In genomic region chr20:41138217-41138526, GRCh38 we compare ENCODE assay signal across 9 cellular contexts. TPM values are rescaled to one million over a fixed set of nuclear protein-coding genes. Genes with fewer than 3 reads are reported as not detected.
DNase-seq lines count a peak whose midpoint lies in the region; ATAC-seq, FAIRE-seq and TF ChIP-seq lines count a peak whose summit lies in the region.
"Had no signal": no experiment of that assay in that cellular context is flagged by ENCODE, and none has a peak within 500 bp of the region (broad histone marks: within the 10 kb centered on the region; RNA-seq: fewer than 3 reads in every experiment).

No MANE protein-coding gene starts in this region.

- intact Hi-C loops in CD8-positive, alpha-beta T cell (cut with DNase I, micrococcal nuclease) = loop anchor here (1.0 to 10.0 kb wide), 5 partner anchors 19 to 554 kb away; partner anchors contain the start of gene CHD6 (in 2 of the 2)
- intact Hi-C loops in PC-9 (cut with micrococcal nuclease; ENCODE audit: unreplicated experiment) = no loop called here
- intact Hi-C loops in endothelial cell of umbilical vein (cut with micrococcal nuclease) = loop anchor here (1.0 to 5.0 kb wide), 2 partner anchors 202 to 479 kb away; partner anchors contain the start of genes CHD6 and LPIN3

- H3K4ac ChIP-seq in neuronal stem cell (ENCODE audit: low read length) = no peak overlapping the region

- no peaks in the 10 kb centered on the region for H3K9me3 ChIP-seq in CD8-positive, alpha-beta T cell (ENCODE audit: low read length)
- H3K9me3 ChIP-seq in PC-9 (ENCODE audit: insufficient read depth, low read depth) (no peaks in the 10 kb centered on the region), endothelial cell of umbilical vein (replicated peaks; ENCODE audit: control insufficient read depth, insufficient read depth, low read length) (no peaks in the 10 kb centered on the region), neuronal stem cell (replicated peaks in 1 of 2; ENCODE audit: control insufficient read depth in 2 of 2, insufficient read depth in 1 of 2, low read depth in 1 of 2, low read length in 2 of 2) (no peaks in the 10 kb centered on the region)

- DNase-seq in CD8-positive, alpha-beta T cell = peak in 1 of 7 experiments; percentile 36
- DNase-seq in PC-9 = no peak
- DNase-seq in endothelial cell of umbilical vein (ENCODE audit: low read depth, low spot score) = no peak
- DNase-seq in neuronal stem cell (ENCODE audit: low spot score) = no peak
- no peak for DNase-seq in OCI-M1 (lab: John Stamatoyannopoulos, UW)
- no peak for DNase-seq in NCI-H2196 treated with DMSO at 0.1 percent for 48 hours (lab: John Stamatoyannopoulos, UW; ENCODE audit: unreplicated experiment)

- H3K27ac Mint-ChIP-seq in CD8-positive, alpha-beta T cell = peak overlapping the region; percentile 91

- peaks cover 20% of the 10 kb centered on the region; the same call in 1 of the 2 replicates for H3F3A ChIP-seq in PC-9 (ENCODE audit: insufficient read depth, low read depth)

- no peak overlapping the region for H4K8ac ChIP-seq in neuronal stem cell (ENCODE audit: low read depth, low read length)

- H3K79me2 ChIP-seq in PC-9 (ENCODE audit: low read depth) (peaks cover 40% of the 10 kb centered on the region), endothelial cell of umbilical vein (ENCODE audit: control insufficient read depth, insufficient read depth, low read length) (peaks cover 57% of the 10 kb centered on the region)

- no peaks in the 10 kb centered on the region for H3K9me1 ChIP-seq in endothelial cell of umbilical vein (replicated peaks; ENCODE audit: control insufficient read depth, extremely low read depth, insufficient read depth, low read length)

- TF ChIP-seq POLR2A in endothelial cell of umbilical vein (IDR thresholded peaks at IDR 0.05; ENCODE audit: low read depth, low read length) = no peak

- H2BK12ac ChIP-seq in neuronal stem cell (ENCODE audit: low read length) = no peak overlapping the region

- H3K9me3 Mint-ChIP-seq in CD8-positive, alpha-beta T cell = no peaks in the 10 kb centered on the region

- no peak for ATAC-seq in CD8-positive, alpha-beta T cell
- ATAC-seq in HG02884 (IDR thresholded peaks at IDR 0.05; ENCODE audit: unreplicated experiment) (no peak), GM18909 (IDR thresholded peaks at IDR 0.05; ENCODE audit: poor library complexity, unreplicated experiment) (no peak)

- no peak overlapping the region for H4K91ac ChIP-seq in neuronal stem cell (ENCODE audit: low read depth, low read length, poor library complexity)

- H3K36me3 ChIP-seq in CD8-positive, alpha-beta T cell (ENCODE audit: insufficient read depth, low read length) = no peaks in the 10 kb centered on the region
- no peaks in the 10 kb centered on the region for H3K36me3 ChIP-seq in PC-9 (ENCODE audit: low read depth)
- H3K36me3 ChIP-seq in endothelial cell of umbilical vein (ENCODE audit: control insufficient read depth in 2 of 2, extremely low read depth in 1 of 2, insufficient read depth in 2 of 2, low read length in 2 of 2) = no peaks in the 10 kb centered on the region
- peaks cover 10 to 49% of the 10 kb centered on the region in 2 donors for H3K36me3 ChIP-seq in neuronal stem cell (replicated peaks in 1 of 2; ENCODE audit: control insufficient read depth in 2 of 2, insufficient read depth in 2 of 2, low read length in 2 of 2)

- H3K79me1 ChIP-seq in neuronal stem cell (ENCODE audit: low read depth, low read length) = peaks cover 13% of the 10 kb centered on the region

- H2AK5ac ChIP-seq in neuronal stem cell (ENCODE audit: low read depth, low read length) = peak overlapping the region; percentile 72

- peak overlapping the region; percentile 96 for H3K18ac ChIP-seq in neuronal stem cell (ENCODE audit: low read length)

- H3K9ac ChIP-seq in endothelial cell of umbilical vein (replicated peaks; ENCODE audit: extremely low read depth, insufficient read depth, low read length) (peak overlapping the region; percentile 86), neuronal stem cell (ENCODE audit: low read depth, low read length, poor library complexity) (peak overlapping the region; percentile 94)

- H3K9me2 ChIP-seq in PC-9 (ENCODE audit: insufficient read depth) = no peaks in the 10 kb centered on the region

- H3K4me2 ChIP-seq in PC-9 (peak overlapping the region; percentile 94), endothelial cell of umbilical vein (ENCODE audit: insufficient read depth, low read length) (peak overlapping the region; percentile 70), neuronal stem cell (ENCODE audit: insufficient read depth, low read length, poor library complexity, severe bottlenecking) (peak overlapping the region; percentile 85)

- WGBS in neuronal stem cell (ENCODE audit: extremely low coverage in 2 of 2, insufficient read length in 2 of 2, insufficient replicate concordance in 1 of 2), 2 donors = no CpG with 5 or more reads among the region's 4 CpGs

- TF ChIP-seq CTCF in CD8-positive, alpha-beta T cell (IDR thresholded peaks at IDR 0.05) = no peak
- no peak for TF ChIP-seq CTCF in PC-9 (conservative IDR thresholded peaks at IDR 0.05)
- no peak for TF ChIP-seq CTCF in endothelial cell of umbilical vein (IDR thresholded peaks at IDR 0.05; ENCODE audit: extremely low read depth in 1 of 2, insufficient read depth in 1 of 2, low read depth in 1 of 2, low read length in 2 of 2)

- no peak overlapping the region for H3K14ac ChIP-seq in neuronal stem cell (ENCODE audit: low read length)

- H3K23ac ChIP-seq in neuronal stem cell (ENCODE audit: low read depth, low read length, poor library complexity) = peak overlapping the region; percentile 78

- H3K4me1 ChIP-seq in CD8-positive, alpha-beta T cell (ENCODE audit: insufficient read depth, low read length) = peaks cover 70% of the 10 kb centered on the region
- H3K4me1 ChIP-seq in PC-9 (replicated peaks; ENCODE audit: insufficient read depth) (peaks cover 15% of the 10 kb centered on the region), endothelial cell of umbilical vein (ENCODE audit: control insufficient read depth, extremely low read depth, insufficient read depth, low read length) (peaks cover 50% of the 10 kb centered on the region), neuronal stem cell (ENCODE audit: control insufficient read depth in 2 of 2, insufficient read depth in 1 of 2, low read depth in 1 of 2, low read length in 2 of 2) (peaks cover 27 to 37% of the 10 kb centered on the region in 2 donors)

- H3K27me3 Mint-ChIP-seq in CD8-positive, alpha-beta T cell (ENCODE audit: low read depth) = no peaks in the 10 kb centered on the region

- BruUV-seq in PC-9 (replicated peaks; lab: Mats Ljungman, UMichigan) (TSS peak; percentile 33), endothelial cell of umbilical vein (replicated peaks; lab: Mats Ljungman, UMichigan) (TSS peak; percentile 20)

- H2BK15ac ChIP-seq in neuronal stem cell (ENCODE audit: low read length) = no peak overlapping the region

- peaks cover 19% of the 10 kb centered on the region for H3K36me3 Mint-ChIP-seq in CD8-positive, alpha-beta T cell

- dilution Hi-C loops in endothelial cell of umbilical vein (cut with MboI; ENCODE audit: extremely low pct_ligation_motif_present, low sequenced_read_pairs) = no loop called here

- peak overlapping the region; percentile 82 for H3K4me3 Mint-ChIP-seq in CD8-positive, alpha-beta T cell

- H2BK5ac ChIP-seq in neuronal stem cell (ENCODE audit: low read length) = peak overlapping the region; percentile 76

- peak overlapping the region; percentile 60 for H3K27ac ChIP-seq in CD8-positive, alpha-beta T cell (ENCODE audit: low read depth, low read length)
- H3K27ac ChIP-seq in PC-9 (no peak overlapping the region), endothelial cell of umbilical vein (ENCODE audit: insufficient read depth, low read depth, low read length) (peak overlapping the region; percentile 81), neuronal stem cell (replicated peaks; ENCODE audit: low read length) (peak overlapping the region; percentile 63)

- no peaks in the 10 kb centered on the region for H3K27me3 ChIP-seq in CD8-positive, alpha-beta T cell (ENCODE audit: insufficient read depth, low read length)
- H3K27me3 ChIP-seq in PC-9 (ENCODE audit: insufficient read depth, low read depth) (no peaks in the 10 kb centered on the region), endothelial cell of umbilical vein (ENCODE audit: control insufficient read depth in 2 of 2, insufficient read depth in 2 of 2, low read length in 2 of 2) (no peaks in the 10 kb centered on the region), neuronal stem cell (ENCODE audit: control insufficient read depth in 3 of 3, insufficient read depth in 3 of 3, low read depth in 1 of 3, low read length in 3 of 3) (no peaks in the 10 kb centered on the region)

- POLR2A ChIA-PET in CD8-positive, alpha-beta T cell (lab: Charles Lee) = interaction anchor here (0.9 to 14.1 kb wide), 5 partner anchors 9 to 180 kb away, joined by 3 to 317 read pairs (median 9); partner anchors contain the start of gene ZHX3
- POLR2A ChIA-PET in PC-9 (lab: Charles Lee; ENCODE audit: unreplicated experiment) = no interaction called here
- POLR2A ChIA-PET in endothelial cell of umbilical vein (lab: Charles Lee) = interaction anchor here (1.3 kb wide), 1 partner anchor 13 kb away, joined by 8 read pairs; no protein-coding TSS in a partner anchor

- CTCF ChIA-PET in CD8-positive, alpha-beta T cell (lab: Charles Lee) = interaction anchor here (1.6 to 9.7 kb wide), 6 partner anchors 9 to 204 kb away, joined by 7 to 165 read pairs (median 99); partner anchors contain the start of gene LPIN3
- CTCF ChIA-PET in PC-9 (lab: Charles Lee) (interaction anchor here (0.6 kb wide), 1 partner anchor 94 kb away, joined by 4 read pairs; no protein-coding TSS in a partner anchor), endothelial cell of umbilical vein (lab: Charles Lee) (interaction anchor here (0.9 to 5.9 kb wide), 9 partner anchors 8 to 273 kb away, joined by 3 to 55 read pairs (median 4); partner anchors contain the start of gene LPIN3)

- H4K20me1 ChIP-seq in PC-9 (ENCODE audit: insufficient read depth) = peaks cover 6% of the 10 kb centered on the region; the same call in 1 of the 2 replicates
- no peaks in the 10 kb centered on the region for H4K20me1 ChIP-seq in endothelial cell of umbilical vein (replicated peaks; ENCODE audit: control insufficient read depth, extremely low read depth, insufficient read depth, low read length)

- H3K4me3 ChIP-seq in CD8-positive, alpha-beta T cell (ENCODE audit: low read depth, low read length) = peak overlapping the region; percentile 68
- H3K4me3 ChIP-seq in PC-9 (peak overlapping the region; percentile 94), endothelial cell of umbilical vein (replicated peaks in 1 of 3; ENCODE audit: insufficient read depth in 1 of 3, low read depth in 1 of 3, low read length in 3 of 3) (peak overlapping the region; percentile 30 to 70 (median 68)), neuronal stem cell (ENCODE audit: low read length in 2 of 2) (peak overlapping the region; percentile 85 to 96)

- H2BK120ac ChIP-seq in neuronal stem cell (ENCODE audit: low read depth, low read length) = no peak overlapping the region

- H2AFZ ChIP-seq in PC-9 = peak overlapping the region; percentile 98
- H2AFZ ChIP-seq in endothelial cell of umbilical vein (ENCODE audit: low read depth, low read length) = no peak overlapping the region
- H2AFZ ChIP-seq in neuronal stem cell (ENCODE audit: low read length) = peak overlapping the region; percentile 95

- FAIRE-seq in endothelial cell of umbilical vein (lab: Jason Lieb, UNC) = peak; percentile 65
- FAIRE-seq: endometrium had no signal

- peaks cover 75% of the 10 kb centered on the region for H3K4me1 Mint-ChIP-seq in CD8-positive, alpha-beta T cell (ENCODE audit: low read depth)

RNA-seq across cellular contexts. Expression of gene PLCG1, which starts 0.8 kb away (rescaled TPM):
- 100 to 1,000 TPM; 335 to 366 TPM for total RNA-seq in CD8-positive, alpha-beta T cell
- 64.1 and 69.4 TPM in 2 replicates for total RNA-seq in PC-9 (2021)
- total RNA-seq in endothelial cell of umbilical vein = 219 and 224 TPM in 2 replicates
- 151 and 164 TPM in 2 replicates for polyA plus RNA-seq in endothelial cell of umbilical vein
- 93.8 and 102 TPM in 2 replicates for polyA plus RNA-seq in endothelial cell of umbilical vein (2011; cell fraction: cytosol; rRNA removed)
- polyA plus RNA-seq in endothelial cell of umbilical vein (2011; cell fraction: nucleus; rRNA removed) = 1,047 and 1,209 TPM in 2 replicates
- 117 and 145 TPM in 2 replicates for polyA plus RNA-seq in endothelial cell of umbilical vein (2012)
- 318 and 338 TPM in 2 replicates for polyA minus RNA-seq in endothelial cell of umbilical vein
- polyA minus RNA-seq in endothelial cell of umbilical vein (2011; cell fraction: cytosol; rRNA and poly(A)+ RNA removed) = 39.2 TPM
- 317 and 330 TPM in 2 replicates for polyA minus RNA-seq in endothelial cell of umbilical vein (2011; cell fraction: nucleus; rRNA and poly(A)+ RNA removed)
- polyA plus RNA-seq in neuronal stem cell (2013, experiment 1 of 2) = 138 TPM
- 134 TPM for polyA plus RNA-seq in neuronal stem cell (2013, experiment 2 of 2)
